Comparison of ENCODE assay signal across 8 cellular contexts in the genomic region with DNA sequence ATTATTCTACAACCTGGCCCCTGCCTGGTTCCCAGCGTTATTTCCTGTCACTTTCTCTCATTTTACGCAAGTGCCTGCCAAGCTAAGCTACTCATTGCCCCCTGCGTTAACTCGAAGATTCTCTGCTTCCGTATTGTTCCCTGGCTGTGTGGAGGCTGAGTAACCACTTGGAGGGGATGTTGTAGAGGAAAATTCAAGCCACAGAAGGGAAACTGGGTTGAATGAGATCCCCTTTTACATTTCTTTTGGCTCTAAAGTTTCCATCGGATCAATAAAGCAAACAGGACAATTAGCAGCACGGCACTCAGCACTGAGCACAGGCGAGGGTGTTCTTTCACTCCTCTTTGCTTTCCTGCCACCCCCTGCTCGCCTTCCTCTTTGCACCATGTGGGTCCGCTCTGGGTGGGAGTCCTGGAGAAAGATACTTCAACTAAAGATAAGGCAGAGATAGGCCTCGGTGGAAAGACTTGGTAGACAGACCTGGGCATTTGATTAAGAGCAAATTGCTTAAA. TPM values are rescaled to one million over a fixed set of nuclear protein-coding genes. Genes with fewer than 3 reads are reported as not detected.
DNase-seq lines count a peak whose midpoint lies in the region; ATAC-seq and TF ChIP-seq lines count a peak whose summit lies in the region.

No MANE protein-coding gene starts in this region.

- H3K9ac ChIP-seq in HCT116 (ENCODE audit: low read length) = no peak overlapping the region

- ATAC-seq in HCT116 = no peak
- ATAC-seq in T-helper 17 cell = peak; percentile 64

- CTCF ChIA-PET in HCT116 (lab: Charles Lee) (interaction anchor here (1.2 kb wide), 1 partner anchor 24 kb away, joined by 5 read pairs; no protein-coding TSS in a partner anchor), RWPE1 (lab: Yijun Ruan, JAX) (interaction anchor here (0.7 kb wide), 1 partner anchor 282 kb away, joined by 3 read pairs; no protein-coding TSS in a partner anchor)

- no peaks in the 10 kb centered on the region for H4K20me1 ChIP-seq in HCT116 (ENCODE audit: insufficient read depth)

- POLR2A ChIA-PET in HCT116 (lab: Charles Lee) = no interaction called here
- POLR2A ChIA-PET in RWPE1 (lab: Yijun Ruan, JAX; ENCODE audit: low non-redundant PET) = no interaction called here

- peaks cover 2% of the 10 kb centered on the region for H3K36me3 Mint-ChIP-seq in T-helper 17 cell (ENCODE audit: low read depth)

- peaks cover 0 to 10% of the 10 kb centered on the region in 2 experiments; a peak in 2 of 4 replicates for H3K4me1 ChIP-seq in HCT116 (ENCODE audit: control insufficient read depth in 1 of 2, insufficient read depth in 2 of 2, low read length in 2 of 2)
- H3K4me1 ChIP-seq in tibial artery = peaks cover 0 to 33% (median 3%) of the 10 kb centered on the region in 4 donors

- H3K27me3 ChIP-seq in HCT116 (ENCODE audit: insufficient read depth, low read length) = no peaks in the 10 kb centered on the region
- H3K27me3 ChIP-seq in tibial artery = no peaks in the 10 kb centered on the region

- RAD21 ChIA-PET in HCT116 (lab: Charles Lee; ENCODE audit: low non-redundant PET in 1 of 2, low total read pairs in 2 of 2, uncharacterized antibody in 2 of 2, unreplicated experiment in 2 of 2) = no interaction called here

- H3K4me2 ChIP-seq in HCT116 (ENCODE audit: low read length) = no peak overlapping the region

- no peak for TF ChIP-seq POLR2A in HCT116 (IDR thresholded peaks at IDR 0.05; ENCODE audit: borderline replicate concordance, extremely low read depth, insufficient read depth, insufficient read length)

- no peak overlapping the region for H3K27ac ChIP-seq in HCT116 (ENCODE audit: low read depth, low read length)
- peak overlapping the region; percentile 77 to 82 for H3K27ac ChIP-seq in tibial artery
- H3K27ac ChIP-seq in RWPE1 = no peak overlapping the region

- H3K4me3 ChIP-seq in HCT116 (replicated peaks in 1 of 2; ENCODE audit: low read depth in 1 of 2, low read length in 2 of 2) = no peak overlapping the region
- H3K4me3 ChIP-seq in tibial artery = peak overlapping the region; percentile 1 to 24

- DNase-seq in AML-193 (lab: John Stamatoyannopoulos, UW) = peak; percentile 45 to 60
- DNase-seq in HCT116 (ENCODE audit: low read depth, low spot score) = no peak
- DNase-seq in T-helper 17 cell = peak in 2 of 3 donors; percentile 27 to 40
- peak; percentile 80 for DNase-seq in dermis blood vessel endothelial cell
- peak; percentile 65 to 83 for DNase-seq in lung microvascular endothelial cell (ENCODE audit: low read depth in 2 of 2)
- peak; percentile 29 to 67 for DNase-seq in tibial artery
- no peak for DNase-seq in RWPE1 (ENCODE audit: low spot score)
- DNase-seq in dedifferentiated amniotic fluid mesenchymal stem cell (ENCODE audit: extremely low spot score) = no peak

- peak overlapping the region; percentile 95 for H3K4me3 Mint-ChIP-seq in T-helper 17 cell

- H3K79me2 ChIP-seq in HCT116 (ENCODE audit: insufficient read depth, low read length) = peaks cover 7% of the 10 kb centered on the region

- peaks cover 33% of the 10 kb centered on the region for H3K4me1 Mint-ChIP-seq in T-helper 17 cell

- H2AFZ ChIP-seq in HCT116 (ENCODE audit: low read depth, low read length, poor library complexity, severe bottlenecking) = peak overlapping the region; percentile 16

- TF ChIP-seq CTCF in HCT116 (IDR thresholded peaks at IDR 0.05 in 2 of 3, conservative IDR thresholded peaks at IDR 0.05 in 1 of 3; ENCODE audit: borderline replicate concordance in 1 of 3, insufficient read depth in 1 of 3, low read depth in 2 of 3, low read length in 2 of 3) (peak in 1 of 3 experiments; percentile 15; a peak in 2 of 6 replicates), tibial artery (IDR thresholded peaks at IDR 0.05) (peak; percentile 44 to 54), RWPE1 (conservative IDR thresholded peaks at IDR 0.05; ENCODE audit: low read depth) (no peak)

- H3K9me2 ChIP-seq in HCT116 (ENCODE audit: insufficient read depth) = no peaks in the 10 kb centered on the region

- intact Hi-C loops in HCT116 (cut with micrococcal nuclease) = loop anchor here (10.0 kb wide), 1 partner anchor 514 kb away; no protein-coding TSS in a partner anchor
- intact Hi-C loops in tibial artery (cut with DNase I; ENCODE audit: low total_unique reads) = loop anchor here (5.0 to 10.0 kb wide), 2 partner anchors 124 to 517 kb away; no protein-coding TSS in a partner anchor

- H3K36me3 ChIP-seq in HCT116 (ENCODE audit: control insufficient read depth in 1 of 2, insufficient read depth in 2 of 2, low read length in 2 of 2) = no peaks in the 10 kb centered on the region
- no peaks in the 10 kb centered on the region for H3K36me3 ChIP-seq in tibial artery

- TF ChIP-seq RAD21 in HCT116 (IDR thresholded peaks at IDR 0.05; ENCODE audit: low read depth) = peak; percentile 49; the same call in 1 of the 2 replicates

- no TSS peak for BruUV-seq in HCT116 (replicated peaks; lab: Mats Ljungman, UMichigan)

- H3K9me3 ChIP-seq in HCT116 (ENCODE audit: control insufficient read depth in 1 of 2, insufficient read depth in 1 of 2, low read depth in 1 of 2, low read length in 2 of 2) (no peaks in the 10 kb centered on the region), T-helper 17 cell (ENCODE audit: control insufficient read depth, low read length, poor library complexity, severe bottlenecking) (no peaks in the 10 kb centered on the region), tibial artery (no peaks in the 10 kb centered on the region)

- peak overlapping the region; percentile 100 for H3K27ac Mint-ChIP-seq in T-helper 17 cell

- no peaks in the 10 kb centered on the region for H3K27me3 Mint-ChIP-seq in T-helper 17 cell

TF ChIP-seq in HCT116, 20 proteins besides CTCF, POLR2A, EP300 and RAD21 (continues in another document):
- TF ChIP-seq FOSL1 (IDR thresholded peaks at IDR 0.05; ENCODE audit: low read depth) = no peak
- no peak for TF ChIP-seq SRF (IDR thresholded peaks at IDR 0.05; ENCODE audit: low read depth)
- no peak for TF ChIP-seq ZFX (IDR thresholded peaks at IDR 0.05)
- TF ChIP-seq REST (IDR thresholded peaks at IDR 0.05; ENCODE audit: low read depth) = no peak
- no peak for TF ChIP-seq EZH2phosphoT487 (IDR thresholded peaks at IDR 0.05; ENCODE audit: borderline replicate concordance)
- TF ChIP-seq SP1 (IDR thresholded peaks at IDR 0.05; ENCODE audit: low read depth) = no peak
- TF ChIP-seq, protein P1, sequence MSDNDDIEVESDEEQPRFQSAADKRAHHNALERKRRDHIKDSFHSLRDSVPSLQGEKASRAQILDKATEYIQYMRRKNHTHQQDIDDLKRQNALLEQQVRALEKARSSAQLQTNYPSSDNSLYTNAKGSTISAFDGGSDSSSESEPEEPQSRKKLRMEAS (IDR thresholded peaks at IDR 0.05) = no peak
- no peak for TF ChIP-seq YY1 (IDR thresholded peaks at IDR 0.05; ENCODE audit: extremely low read depth, insufficient replicate concordance, low read depth, low read length)
- no peak for TF ChIP-seq JUND (IDR thresholded peaks at IDR 0.05)
- no peak for TF ChIP-seq CEBPB (IDR thresholded peaks at IDR 0.05; ENCODE audit: low read depth)
- TF ChIP-seq EGR1 (IDR thresholded peaks at IDR 0.05; ENCODE audit: low read depth) = no peak
- no peak for TF ChIP-seq CBX3 (IDR thresholded peaks at IDR 0.05; ENCODE audit: low read depth)
- TF ChIP-seq ZBTB33 (IDR thresholded peaks at IDR 0.05; ENCODE audit: extremely low read depth, insufficient replicate concordance, low read length) = no peak
- no peak for TF ChIP-seq EZH2 (IDR thresholded peaks at IDR 0.05)

RNA-seq across cellular contexts. Expression of gene TMSB4X, which starts 4.2 kb away (rescaled TPM):
- 407 TPM for total RNA-seq in HCT116 (2021; ENCODE audit: unreplicated experiment)
- 702 and 898 TPM in 2 replicates for polyA plus RNA-seq in HCT116 (2012)
- total RNA-seq in T-helper 17 cell = 1,000 to 10,000 TPM; 5,781 to 7,183 TPM
- 8,354 and 18,147 TPM in 2 replicates for total RNA-seq in dermis blood vessel endothelial cell
- 18,253 and 26,169 TPM in 2 replicates for total RNA-seq in lung microvascular endothelial cell

Comparison
In these comparisons a context has a peak if more than half of its experiments do, and no peak if none do; other contexts are left out.
1. DNase-seq: peak in AML-193 (2 of 2), T-helper 17 cell (2 of 3), dermis blood vessel endothelial cell (single experiment), lung microvascular endothelial cell (2 of 2) and tibial artery (2 of 2); none in HCT116 (single experiment), RWPE1 (single experiment) and dedifferentiated amniotic fluid mesenchymal stem cell (single experiment).
2. H3K27ac ChIP-seq: peak in tibial artery (2 of 2); none in HCT116 (single experiment) and RWPE1 (single experiment).
3. H3K4me3 ChIP-seq: peak in tibial artery (2 of 2); none in HCT116 (0 of 2).
4. RNA of gene TMSB4X, which starts 4.2 kb away (total RNA-seq): 18,253 to 26,169 TPM in lung microvascular endothelial cell, 8,354 to 18,147 TPM in dermis blood vessel endothelial cell and 5,781 to 7,183 TPM in T-helper 17 cell; 407 TPM in HCT116 (single experiment); every median in the first group is over 10 times any median in the second.